ENCODE assay signal across 30 cellular contexts in genomic region chr1:170354216-170354615, GRCh38.
A peak's percentile ranks its signal among the peaks of the same experiment; 100 is the strongest.
DNase-seq lines count a peak whose midpoint lies in the region; ATAC-seq and TF ChIP-seq lines count a peak whose summit lies in the region.
"Had no signal": no experiment of that assay in that cellular context is flagged by ENCODE, and none has a peak within 500 bp of the region (broad histone marks: within the 10 kb centered on the region; RNA-seq: fewer than 3 reads in every experiment).

No MANE protein-coding gene starts in this region.

- no peaks in the 10 kb centered on the region for H3K36me3 ChIP-seq in left ventricle myocardium inferior
- no peaks in the 10 kb centered on the region for H3K36me3 ChIP-seq in tibial artery
- no peaks in the 10 kb centered on the region for H3K36me3 ChIP-seq in transverse colon
- H3K36me3 ChIP-seq: HAP-1 had no signal

- ATAC-seq in Right ventricle myocardium inferior (peak; percentile 91), GM21786 (IDR thresholded peaks at IDR 0.05; ENCODE audit: unreplicated experiment) (no peak)
- ATAC-seq: CD8-positive, alpha-beta T cell; Panc1 had no signal

- DNase-seq in Right ventricle myocardium inferior (ENCODE audit: missing footprints) (no peak), cardiac septum (ENCODE audit: low spot score) (no peak), left ventricle myocardium inferior (no peak), mucosa of gallbladder (ENCODE audit: low spot score) (peak; percentile 29), tibial artery (no peak), NCI-H345 treated with DMSO at 0.1 percent for 48 hours (lab: John Stamatoyannopoulos, UW; ENCODE audit: unreplicated experiment) (no peak), transverse colon (no peak)
- DNase-seq: CD8-positive, alpha-beta T cell; DMS 273 treated with DMSO at 0.1 percent for 48 hours; DMS79; EL; GDM1; GOT3; KBM-7; MV-4-11; NCI-H1105; NCI-H1436 treated with DMSO at 0.1 percent for 48 hours; NCI-H187 treated with DMSO at 0.1 percent for 48 hours; NCI-H2171 treated with DMSO at 0.1 percent for 48 hours; NCI-H345; NCI-H524 treated with DMSO at 0.1 percent for 48 hours; NCI-H774; NK-92 treated with Interleukin-12 subunit alpha and Interleukin-12 subunit beta, amount 100 ng/mL, for 24 hours had no signal

- TF ChIP-seq CTCF in left ventricle myocardium inferior (IDR thresholded peaks at IDR 0.05; ENCODE audit: borderline replicate concordance) (no peak), tibial artery (IDR thresholded peaks at IDR 0.05) (no peak), transverse colon (IDR thresholded peaks at IDR 0.05) (no peak)

- no peak for TF ChIP-seq POLR2A in transverse colon (IDR thresholded peaks at IDR 0.05)

- peaks cover 10% of the 10 kb centered on the region for H3K9me3 ChIP-seq in left ventricle myocardium inferior (replicated peaks)
- H3K9me3 ChIP-seq in tibial artery, result no peaks in the 10 kb centered on the region
- no peaks in the 10 kb centered on the region for H3K9me3 ChIP-seq in transverse colon
- H3K9me3 ChIP-seq: HAP-1 had no signal

- TF ChIP-seq EP300 in transverse colon (IDR thresholded peaks at IDR 0.05; ENCODE audit: low read depth), result no peak

- in situ Hi-C loops in transverse colon (cut with MboI; ENCODE audit: low pct_ligation_motif_present in 1 of 4, low pct_unique_long_range_greater_than_20kb in 1 of 4, low sequenced_read_pairs in 3 of 4), result no loop called here

- peaks cover 41% of the 10 kb centered on the region for H3K4me1 ChIP-seq in left ventricle myocardium inferior
- peaks cover 0 to 41% (median 12%) of the 10 kb centered on the region in 4 donors for H3K4me1 ChIP-seq in tibial artery
- no peaks in the 10 kb centered on the region for H3K4me1 ChIP-seq in transverse colon
- H3K4me1 ChIP-seq: HAP-1 had no signal

- 72 to 86% methylated on average over 3 to 4 of the region's 4 CpGs for WGBS in transverse colon (ENCODE audit: low coverage in 1 of 2), 2 donors

- H3K27me3 ChIP-seq in left ventricle myocardium inferior (ENCODE audit: low read depth) (no peaks in the 10 kb centered on the region), tibial artery (no peaks in the 10 kb centered on the region), transverse colon (no peaks in the 10 kb centered on the region)

- H3K4me3 ChIP-seq in left ventricle myocardium inferior, result no peak overlapping the region
- H3K4me3 ChIP-seq in tibial artery, result no peak overlapping the region
- no peak overlapping the region for H3K4me3 ChIP-seq in transverse colon
- H3K4me3 ChIP-seq: GM12878, HAP-1 had no signal

- intact Hi-C loops in Right ventricle myocardium inferior (cut with DNase I), result loop anchor here (5.0 kb wide), 2 partner anchors 58 to 178 kb away; partner anchors contain the start of gene GORAB
- intact Hi-C loops in cardiac septum (cut with DNase I), result loop anchor here (5.0 kb wide), 2 partner anchors 142 to 207 kb away; partner anchors contain the start of gene NTMT2
- intact Hi-C loops in left ventricle myocardium inferior (cut with micrococcal nuclease), result no loop called here
- intact Hi-C loops in tibial artery (cut with DNase I; ENCODE audit: low total_unique reads), result no loop called here
- intact Hi-C loops in transverse colon (cut with DNase I; ENCODE audit: low total_unique reads), result no loop called here

- H3K27ac ChIP-seq in left ventricle myocardium inferior (replicated peaks) (peak overlapping the region; percentile 77), tibial artery (peak overlapping the region; percentile 56 to 60), transverse colon (no peak overlapping the region)
- H3K27ac ChIP-seq: 22Rv1, C4-2B, RWPE1 had no signal

Comparison
In these comparisons a context has a peak if more than half of its experiments do, and no peak if none do; other contexts are left out.
1. intact Hi-C loops: an anchor here in Right ventricle myocardium inferior (5.0 kb wide) and cardiac septum (5.0 kb wide); none called in left ventricle myocardium inferior, tibial artery and transverse colon.
2. H3K27ac ChIP-seq: peak in left ventricle myocardium inferior (single experiment) and tibial artery (2 of 2); none in transverse colon (0 of 4).